ENCODE assay signal across 1 cellular context in the genomic region with DNA sequence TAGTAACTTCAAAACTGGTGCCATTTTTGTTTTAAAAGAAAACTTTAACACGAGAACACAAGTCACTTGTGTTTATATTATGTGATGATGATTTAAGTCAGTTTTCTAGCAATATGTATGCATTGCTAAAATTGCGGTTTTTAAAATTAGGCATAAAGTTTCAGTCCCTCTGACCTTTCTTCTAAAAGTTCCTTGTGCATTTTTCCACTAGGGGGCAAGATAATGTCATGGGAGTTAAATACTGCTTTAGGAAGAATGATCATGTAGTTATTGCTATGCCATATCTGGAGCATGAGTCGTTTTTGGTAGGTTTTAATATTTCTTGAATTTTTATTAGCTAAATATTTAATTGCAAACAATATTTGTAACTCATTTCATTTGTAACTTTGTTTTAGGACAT.
TF ChIP-seq lines count a peak whose summit lies in the region.

No MANE protein-coding gene starts in this region.

TF ChIP-seq in GM23338, 12 proteins besides CTCF, POLR2A, EP300 and RAD21 (continued from another document):
- TF ChIP-seq, protein P1, sequence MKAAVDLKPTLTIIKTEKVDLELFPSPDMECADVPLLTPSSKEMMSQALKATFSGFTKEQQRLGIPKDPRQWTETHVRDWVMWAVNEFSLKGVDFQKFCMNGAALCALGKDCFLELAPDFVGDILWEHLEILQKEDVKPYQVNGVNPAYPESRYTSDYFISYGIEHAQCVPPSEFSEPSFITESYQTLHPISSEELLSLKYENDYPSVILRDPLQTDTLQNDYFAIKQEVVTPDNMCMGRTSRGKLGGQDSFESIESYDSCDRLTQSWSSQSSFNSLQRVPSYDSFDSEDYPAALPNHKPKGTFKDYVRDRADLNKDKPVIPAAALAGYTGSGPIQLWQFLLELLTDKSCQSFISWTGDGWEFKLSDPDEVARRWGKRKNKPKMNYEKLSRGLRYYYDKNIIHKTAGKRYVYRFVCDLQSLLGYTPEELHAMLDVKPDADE (IDR thresholded peaks at IDR 0.05) = no peak
- TF ChIP-seq ZNF331 (CRISPR knock-in tag; IDR thresholded peaks at IDR 0.05; ENCODE audit: low read depth) (no peak), STAT1 (IDR thresholded peaks at IDR 0.05; ENCODE audit: unreplicated experiment) (no peak), NANOG (IDR thresholded peaks at IDR 0.05; ENCODE audit: borderline replicate concordance) (no peak), EZH2phosphoT487 (IDR thresholded peaks at IDR 0.05; ENCODE audit: unreplicated experiment) (no peak), POLR2AphosphoS5 (IDR thresholded peaks at IDR 0.05; ENCODE audit: low read depth) (no peak), CREB1 (CRISPR knock-in tag; IDR thresholded peaks at IDR 0.05; ENCODE audit: low read depth) (no peak), ZNF114 (CRISPR knock-in tag; IDR thresholded peaks at IDR 0.05) (no peak), EZH2 (IDR thresholded peaks at IDR 0.05; ENCODE audit: low read depth, unreplicated experiment) (no peak)
- TF ChIP-seq, protein P2, sequence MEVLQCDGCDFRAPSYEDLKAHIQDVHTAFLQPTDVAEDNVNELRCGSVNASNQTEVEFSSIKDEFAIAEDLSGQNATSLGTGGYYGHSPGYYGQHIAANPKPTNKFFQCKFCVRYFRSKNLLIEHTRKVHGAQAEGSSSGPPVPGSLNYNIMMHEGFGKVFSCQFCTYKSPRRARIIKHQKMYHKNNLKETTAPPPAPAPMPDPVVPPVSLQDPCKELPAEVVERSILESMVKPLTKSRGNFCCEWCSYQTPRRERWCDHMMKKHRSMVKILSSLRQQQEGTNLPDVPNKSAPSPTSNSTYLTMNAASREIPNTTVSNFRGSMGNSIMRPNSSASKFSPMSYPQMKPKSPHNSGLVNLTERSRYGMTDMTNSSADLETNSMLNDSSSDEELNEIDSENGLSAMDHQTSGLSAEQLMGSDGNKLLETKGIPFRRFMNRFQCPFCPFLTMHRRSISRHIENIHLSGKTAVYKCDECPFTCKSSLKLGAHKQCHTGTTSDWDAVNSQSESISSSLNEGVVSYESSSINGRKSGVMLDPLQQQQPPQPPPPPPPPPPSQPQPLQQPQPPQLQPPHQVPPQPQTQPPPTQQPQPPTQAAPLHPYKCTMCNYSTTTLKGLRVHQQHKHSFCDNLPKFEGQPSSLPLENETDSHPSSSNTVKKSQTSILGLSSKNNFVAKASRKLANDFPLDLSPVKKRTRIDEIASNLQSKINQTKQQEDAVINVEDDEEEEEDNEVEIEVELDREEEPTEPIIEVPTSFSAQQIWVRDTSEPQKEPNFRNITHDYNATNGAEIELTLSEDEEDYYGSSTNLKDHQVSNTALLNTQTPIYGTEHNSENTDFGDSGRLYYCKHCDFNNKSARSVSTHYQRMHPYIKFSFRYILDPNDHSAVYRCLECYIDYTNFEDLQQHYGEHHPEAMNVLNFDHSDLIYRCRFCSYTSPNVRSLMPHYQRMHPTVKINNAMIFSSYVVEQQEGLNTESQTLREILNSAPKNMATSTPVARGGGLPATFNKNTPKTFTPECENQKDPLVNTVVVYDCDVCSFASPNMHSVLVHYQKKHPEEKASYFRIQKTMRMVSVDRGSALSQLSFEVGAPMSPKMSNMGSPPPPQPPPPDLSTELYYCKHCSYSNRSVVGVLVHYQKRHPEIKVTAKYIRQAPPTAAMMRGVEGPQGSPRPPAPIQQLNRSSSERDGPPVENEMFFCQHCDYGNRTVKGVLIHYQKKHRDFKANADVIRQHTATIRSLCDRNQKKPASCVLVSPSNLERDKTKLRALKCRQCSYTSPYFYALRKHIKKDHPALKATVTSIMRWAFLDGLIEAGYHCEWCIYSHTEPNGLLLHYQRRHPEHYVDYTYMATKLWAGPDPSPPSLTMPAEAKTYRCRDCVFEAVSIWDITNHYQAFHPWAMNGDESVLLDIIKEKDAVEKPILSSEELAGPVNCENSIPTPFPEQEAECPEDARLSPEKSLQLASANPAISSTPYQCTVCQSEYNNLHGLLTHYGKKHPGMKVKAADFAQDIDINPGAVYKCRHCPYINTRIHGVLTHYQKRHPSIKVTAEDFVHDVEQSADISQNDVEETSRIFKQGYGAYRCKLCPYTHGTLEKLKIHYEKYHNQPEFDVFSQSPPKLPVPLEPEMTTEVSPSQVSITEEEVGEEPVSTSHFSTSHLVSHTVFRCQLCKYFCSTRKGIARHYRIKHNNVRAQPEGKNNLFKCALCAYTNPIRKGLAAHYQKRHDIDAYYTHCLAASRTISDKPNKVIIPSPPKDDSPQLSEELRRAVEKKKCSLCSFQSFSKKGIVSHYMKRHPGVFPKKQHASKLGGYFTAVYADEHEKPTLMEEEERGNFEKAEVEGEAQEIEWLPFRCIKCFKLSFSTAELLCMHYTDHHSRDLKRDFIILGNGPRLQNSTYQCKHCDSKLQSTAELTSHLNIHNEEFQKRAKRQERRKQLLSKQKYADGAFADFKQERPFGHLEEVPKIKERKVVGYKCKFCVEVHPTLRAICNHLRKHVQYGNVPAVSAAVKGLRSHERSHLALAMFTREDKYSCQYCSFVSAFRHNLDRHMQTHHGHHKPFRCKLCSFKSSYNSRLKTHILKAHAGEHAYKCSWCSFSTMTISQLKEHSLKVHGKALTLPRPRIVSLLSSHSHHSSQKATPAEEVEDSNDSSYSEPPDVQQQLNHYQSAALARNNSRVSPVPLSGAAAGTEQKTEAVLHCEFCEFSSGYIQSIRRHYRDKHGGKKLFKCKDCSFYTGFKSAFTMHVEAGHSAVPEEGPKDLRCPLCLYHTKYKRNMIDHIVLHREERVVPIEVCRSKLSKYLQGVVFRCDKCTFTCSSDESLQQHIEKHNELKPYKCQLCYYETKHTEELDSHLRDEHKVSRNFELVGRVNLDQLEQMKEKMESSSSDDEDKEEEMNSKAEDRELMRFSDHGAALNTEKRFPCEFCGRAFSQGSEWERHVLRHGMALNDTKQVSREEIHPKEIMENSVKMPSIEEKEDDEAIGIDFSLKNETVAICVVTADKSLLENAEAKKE (CRISPR knock-in tag; IDR thresholded peaks at IDR 0.05) = no peak
